In the genomic region with DNA sequence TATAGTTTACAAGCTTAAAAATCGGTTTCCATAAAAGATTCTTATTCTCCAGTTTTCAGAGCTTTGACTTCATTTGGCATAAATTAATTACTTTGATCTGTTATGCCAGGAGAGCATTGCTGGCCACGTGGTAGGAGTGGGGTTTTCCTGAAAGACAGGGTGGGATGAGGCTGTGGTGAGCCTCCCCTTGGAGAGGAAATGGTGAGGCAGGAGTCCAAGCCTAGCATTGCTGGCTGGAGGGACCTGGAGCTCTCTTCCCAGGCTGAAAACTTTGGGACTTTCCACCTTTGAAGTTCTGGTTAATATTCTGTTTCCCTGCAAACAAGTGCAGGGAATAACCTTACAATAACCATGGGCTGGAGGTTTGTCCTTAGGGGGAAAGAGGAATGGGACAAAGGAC, we compare ENCODE assay signal across 20 cellular contexts. TPM values are rescaled to one million over a fixed set of nuclear protein-coding genes. Genes with fewer than 3 reads are reported as not detected.
A peak's percentile ranks its signal among the peaks of the same experiment; 100 is the strongest.
DNase-seq lines count a peak whose midpoint lies in the region; ATAC-seq, FAIRE-seq and TF ChIP-seq lines count a peak whose summit lies in the region.
"Had no signal": no experiment of that assay in that cellular context is flagged by ENCODE, and none has a peak within 500 bp of the region (broad histone marks: within the 10 kb centered on the region; RNA-seq: fewer than 3 reads in every experiment).

No MANE protein-coding gene starts in this region.

- H3K4me3 ChIP-seq in endothelial cell of umbilical vein (replicated peaks in 1 of 3; ENCODE audit: insufficient read depth in 1 of 3, low read depth in 1 of 3, low read length in 3 of 3) (no peak overlapping the region), uterus (no peak overlapping the region)
- H3K4me3 ChIP-seq: BLaER1 treated with 17β-estradiol and CSF1 and Interleukin-3, amounts not matched to agents 10 nM and 100 nM; GM23248; HAP-1 had no signal

- no peak for TF ChIP-seq CTCF in endothelial cell of umbilical vein (IDR thresholded peaks at IDR 0.05; ENCODE audit: extremely low read depth in 1 of 2, insufficient read depth in 1 of 2, low read depth in 1 of 2, low read length in 2 of 2)
- no peak for TF ChIP-seq CTCF in uterus (IDR thresholded peaks at IDR 0.05)

- peak overlapping the region; percentile 28 to 68 for H3K27ac Mint-ChIP-seq in stimulated activated naive CD8-positive, alpha-beta T cell treated with anti-CD3 and anti-CD28 coated beads, Interleukin-15, amount 100 ng/mL, for 72 hours
- peak overlapping the region; percentile 2 for H3K27ac Mint-ChIP-seq in stimulated activated memory B cell treated with anti-CD40 and anti-IgM and Interleukin-4, amounts not matched to agents 10 μg/mL and 1 μg/mL and 100 μg/mL, for 72 hours
- H3K27ac Mint-ChIP-seq: B cell; CD8-positive, alpha-beta T cell had no signal

- H3K4me1 ChIP-seq in endothelial cell of umbilical vein (ENCODE audit: control insufficient read depth, extremely low read depth, insufficient read depth, low read length) (peaks cover 17% of the 10 kb centered on the region), uterus (no peaks in the 10 kb centered on the region)
- H3K4me1 ChIP-seq: BLaER1 treated with 17β-estradiol and CSF1 and Interleukin-3, amounts not matched to agents 10 nM and 100 nM; HAP-1 had no signal

- no peak for FAIRE-seq in endothelial cell of umbilical vein (lab: Jason Lieb, UNC)
- FAIRE-seq: GM18507 had no signal

- no peak overlapping the region for H3K9ac ChIP-seq in endothelial cell of umbilical vein (replicated peaks; ENCODE audit: extremely low read depth, insufficient read depth, low read length)
- H3K9ac ChIP-seq: BLaER1 treated with 17β-estradiol and CSF1 and Interleukin-3, amounts not matched to agents 10 nM and 100 nM; GM23248 had no signal

- CTCF ChIA-PET in endothelial cell of umbilical vein (lab: Charles Lee) = interaction anchor here (0.6 to 1.7 kb wide), 9 partner anchors 8 to 85 kb away, joined by 3 to 5 read pairs (median 3); no protein-coding TSS in a partner anchor

- H3K27ac ChIP-seq in endothelial cell of umbilical vein (ENCODE audit: insufficient read depth, low read depth, low read length) (no peak overlapping the region), uterus (no peak overlapping the region)
- H3K27ac ChIP-seq: BLaER1 treated with 17β-estradiol and CSF1 and Interleukin-3, amounts not matched to agents 10 nM and 100 nM; GM23248 had no signal

- no peaks in the 10 kb centered on the region for H3K79me2 ChIP-seq in endothelial cell of umbilical vein (ENCODE audit: control insufficient read depth, insufficient read depth, low read length)

- no peaks in the 10 kb centered on the region for H4K20me1 ChIP-seq in endothelial cell of umbilical vein (replicated peaks; ENCODE audit: control insufficient read depth, extremely low read depth, insufficient read depth, low read length)
- H4K20me1 ChIP-seq: BLaER1 treated with 17β-estradiol and CSF1 and Interleukin-3, amounts not matched to agents 10 nM and 100 nM had no signal

- H3K36me3 Mint-ChIP-seq in stimulated activated memory B cell treated with anti-CD40 and anti-IgM and Interleukin-4, amounts not matched to agents 10 μg/mL and 1 μg/mL and 100 μg/mL, for 72 hours = peaks cover 6% of the 10 kb centered on the region
- H3K36me3 Mint-ChIP-seq: CD8-positive, alpha-beta T cell had no signal

- H3K27me3 Mint-ChIP-seq in stimulated activated naive CD8-positive, alpha-beta T cell treated with anti-CD3 and anti-CD28 coated beads, Interleukin-15, amount 100 ng/mL, for 72 hours = peaks cover 43% of the 10 kb centered on the region
- H3K27me3 Mint-ChIP-seq in stimulated activated memory B cell treated with anti-CD40 and anti-IgM and Interleukin-4, amounts not matched to agents 10 μg/mL and 1 μg/mL and 100 μg/mL, for 72 hours = no peaks in the 10 kb centered on the region

- no TSS peak for BruUV-seq in endothelial cell of umbilical vein (replicated peaks; lab: Mats Ljungman, UMichigan)

- H3K4me1 Mint-ChIP-seq in stimulated activated naive CD8-positive, alpha-beta T cell treated with anti-CD3 and anti-CD28 coated beads, Interleukin-15, amount 100 ng/mL, for 72 hours = peaks cover 18% of the 10 kb centered on the region
- peaks cover 7% of the 10 kb centered on the region for H3K4me1 Mint-ChIP-seq in stimulated activated memory B cell treated with anti-CD40 and anti-IgM and Interleukin-4, amounts not matched to agents 10 μg/mL and 1 μg/mL and 100 μg/mL, for 72 hours
- H3K4me1 Mint-ChIP-seq: B cell had no signal

- H3K4me2 ChIP-seq in endothelial cell of umbilical vein (ENCODE audit: insufficient read depth, low read length) = no peak overlapping the region
- H3K4me2 ChIP-seq: BLaER1 treated with 17β-estradiol and CSF1 and Interleukin-3, amounts not matched to agents 10 nM and 100 nM had no signal

- dilution Hi-C loops in endothelial cell of umbilical vein (cut with MboI; ENCODE audit: extremely low pct_ligation_motif_present, low sequenced_read_pairs) = no loop called here

- H3K36me3 ChIP-seq in endothelial cell of umbilical vein (ENCODE audit: control insufficient read depth in 2 of 2, extremely low read depth in 1 of 2, insufficient read depth in 2 of 2, low read length in 2 of 2) = no peaks in the 10 kb centered on the region
- H3K36me3 ChIP-seq in uterus = no peaks in the 10 kb centered on the region
- H3K36me3 ChIP-seq: HAP-1 had no signal

- intact Hi-C loops in endothelial cell of umbilical vein (cut with micrococcal nuclease) (no loop called here), uterus (cut with DNase I; ENCODE audit: low total_unique reads) (no loop called here)

- no peak for TF ChIP-seq POLR2A in endothelial cell of umbilical vein (IDR thresholded peaks at IDR 0.05; ENCODE audit: low read depth, low read length)
- no peak for TF ChIP-seq POLR2A in uterus (IDR thresholded peaks at IDR 0.05)

- POLR2A ChIA-PET in endothelial cell of umbilical vein (lab: Charles Lee) = no interaction called here

- H3K9me3 ChIP-seq in endothelial cell of umbilical vein (replicated peaks; ENCODE audit: control insufficient read depth, insufficient read depth, low read length) (no peaks in the 10 kb centered on the region), uterus (no peaks in the 10 kb centered on the region)
- H3K9me3 ChIP-seq: HAP-1 had no signal

- DNase-seq in stimulated activated naive CD8-positive, alpha-beta T cell treated with anti-CD3 and anti-CD28 coated beads, Interleukin-15, amount 100 ng/mL, for 72 hours = no peak
- DNase-seq in stimulated activated naive CD8-positive, alpha-beta T cell treated with anti-CD3 and anti-CD28 coated beads, Interleukin-15, Interleukin-2, amounts not matched to agents 100 U/mL and 50 U/mL, for 24 hours = no peak
- DNase-seq in endothelial cell of umbilical vein (ENCODE audit: low read depth, low spot score) = peak; percentile 42
- no peak for DNase-seq in uterus
- DNase-seq in RPMI8226 = no peak
- no peak for DNase-seq in ureter (ENCODE audit: low spot score)
- DNase-seq: Calu3; CD8-positive, alpha-beta T cell; DMS79 treated with DMSO at 0.1 percent for 48 hours; EL; GM23248 had no signal

- H3K27me3 ChIP-seq in endothelial cell of umbilical vein (ENCODE audit: control insufficient read depth in 2 of 2, insufficient read depth in 2 of 2, low read length in 2 of 2) (no peaks in the 10 kb centered on the region), uterus (no peaks in the 10 kb centered on the region)
- H3K27me3 ChIP-seq: BLaER1 treated with 17β-estradiol and CSF1 and Interleukin-3, amounts not matched to agents 10 nM and 100 nM had no signal

- peaks cover 7 to 21% of the 10 kb centered on the region in 2 donors for H3K9me3 Mint-ChIP-seq in stimulated activated naive CD8-positive, alpha-beta T cell treated with anti-CD3 and anti-CD28 coated beads, Interleukin-15, amount 100 ng/mL, for 72 hours
- peaks cover 8% of the 10 kb centered on the region for H3K9me3 Mint-ChIP-seq in stimulated activated memory B cell treated with anti-CD40 and anti-IgM and Interleukin-4, amounts not matched to agents 10 μg/mL and 1 μg/mL and 100 μg/mL, for 72 hours

- H3K4me3 Mint-ChIP-seq in stimulated activated naive CD8-positive, alpha-beta T cell treated with anti-CD3 and anti-CD28 coated beads, Interleukin-15, amount 100 ng/mL, for 72 hours = no peak overlapping the region
- H3K4me3 Mint-ChIP-seq in stimulated activated memory B cell treated with anti-CD40 and anti-IgM and Interleukin-4, amounts not matched to agents 10 μg/mL and 1 μg/mL and 100 μg/mL, for 72 hours = no peak overlapping the region
- H3K4me3 Mint-ChIP-seq: B cell; CD8-positive, alpha-beta T cell had no signal

- no peaks in the 10 kb centered on the region for H3K9me1 ChIP-seq in endothelial cell of umbilical vein (replicated peaks; ENCODE audit: control insufficient read depth, extremely low read depth, insufficient read depth, low read length)

- no peak for ATAC-seq in stimulated activated naive CD8-positive, alpha-beta T cell treated with anti-CD3 and anti-CD28 coated beads, Interleukin-15, amount 100 ng/mL, for 72 hours
- ATAC-seq in stimulated activated naive CD8-positive, alpha-beta T cell treated with anti-CD3 and anti-CD28 coated beads, Interleukin-15, Interleukin-2, amounts not matched to agents 100 U/mL and 50 U/mL, for 24 hours = no peak
- ATAC-seq in stimulated activated memory B cell treated with anti-CD40 and anti-IgM and Interleukin-4, amounts not matched to agents 10 μg/mL and 1 μg/mL and 100 μg/mL, for 72 hours = no peak
- ATAC-seq: CD8-positive, alpha-beta T cell had no signal

- H2AFZ ChIP-seq in endothelial cell of umbilical vein (ENCODE audit: low read depth, low read length) = no peak overlapping the region
- H2AFZ ChIP-seq: GM23248 had no signal

RNA-seq across cellular contexts. Expression of a gene that starts 21.1 kb away (rescaled TPM):
- total RNA-seq in endothelial cell of umbilical vein (20.6 and 24.9 TPM in 2 replicates), uterus (1 to 10 TPM; 3.1 to 7.4 (median 3.5) TPM), ureter (8.6 TPM)
- 68.2 and 100 TPM in 2 replicates for polyA plus RNA-seq in endothelial cell of umbilical vein
- 31.6 and 44.4 TPM in 2 replicates for polyA plus RNA-seq in endothelial cell of umbilical vein (2011; cell fraction: cytosol; rRNA removed)
- 67.6 and 71.3 TPM in 2 replicates for polyA plus RNA-seq in endothelial cell of umbilical vein (2011; cell fraction: nucleus; rRNA removed)
- 33.4 and 53.4 TPM in 2 replicates for polyA plus RNA-seq in endothelial cell of umbilical vein (2012)
- polyA minus RNA-seq in endothelial cell of umbilical vein = 68.3 and 84.4 TPM in 2 replicates
- not detected for polyA minus RNA-seq in endothelial cell of umbilical vein (2011; cell fraction: cytosol; rRNA and poly(A)+ RNA removed)
- polyA minus RNA-seq in endothelial cell of umbilical vein (2011; cell fraction: nucleus; rRNA and poly(A)+ RNA removed) = 19.7 and 28.6 TPM in 2 replicates
- total RNA-seq: A172, Calu3, G401, H4, HT-29 had no signal

RNA-seq across cellular contexts. Expression of a gene that starts 31.5 kb away (rescaled TPM):
- total RNA-seq in endothelial cell of umbilical vein = not detected in 2 replicates
- 0.07 and 0.13 TPM in 2 replicates for polyA plus RNA-seq in endothelial cell of umbilical vein
- polyA plus RNA-seq in endothelial cell of umbilical vein (2011; cell fraction: cytosol; rRNA removed) = 0.08 and 0.10 TPM in 2 replicates
- not detected in 2 replicates for polyA plus RNA-seq in endothelial cell of umbilical vein (2011; cell fraction: nucleus; rRNA removed)
- not detected in 2 replicates for polyA plus RNA-seq in endothelial cell of umbilical vein (2012)
- polyA minus RNA-seq in endothelial cell of umbilical vein = not detected in 2 replicates
- polyA minus RNA-seq in endothelial cell of umbilical vein (2011; cell fraction: cytosol; rRNA and poly(A)+ RNA removed) = not detected
- polyA minus RNA-seq in endothelial cell of umbilical vein (2011; cell fraction: nucleus; rRNA and poly(A)+ RNA removed) = not detected in 2 replicates
- 10 to 100 TPM in 1 of 4 donors, 1 to 10 TPM in 3; 1.8 to 21.2 (median 6.3) TPM for total RNA-seq in uterus
- 27.2 TPM for total RNA-seq in ureter
- total RNA-seq: A172, Calu3, G401, GM23248, H4, HT-29 had no signal
- polyA plus RNA-seq: GM23248 had no signal
